In genomic region chr16:49716268-49716667, GRCh38 we compare ENCODE assay signal across 32 cellular contexts.
"Had no signal": no experiment of that assay in that cellular context is flagged by ENCODE, and none has a peak within 500 bp of the region (broad histone marks: within the 10 kb centered on the region; RNA-seq: fewer than 3 reads in every experiment).

No MANE protein-coding gene starts in this region.

- H3K4me3 ChIP-seq: cardiac muscle cell, MG63, SJCRH30, SK-N-MC had no signal

- H3K27me3 Mint-ChIP-seq: activated CD4-positive, alpha-beta T cell treated with anti-CD3 and anti-CD28 coated beads, Interleukin-2, amount 10 ng/mL, durations not matched to agents 24 days and 14 days; activated CD8-positive, alpha-beta T cell treated with anti-CD3 and anti-CD28 coated beads for 36 hours; activated naive CD8-positive, alpha-beta T cell treated with anti-CD3 and anti-CD28 coated beads for 36 hours; activated T-helper 17 cell treated with anti-CD3 and anti-CD28 coated beads, Interleukin-2, amount 50 U/mL, for 72 hours had no signal

- H3K27ac Mint-ChIP-seq: activated CD4-positive, alpha-beta T cell treated with anti-CD3 and anti-CD28 coated beads, Interleukin-2, amount 10 ng/mL, durations not matched to agents 24 days and 14 days; activated CD8-positive, alpha-beta T cell treated with anti-CD3 and anti-CD28 coated beads for 36 hours; activated naive CD8-positive, alpha-beta T cell treated with anti-CD3 and anti-CD28 coated beads for 36 hours; activated T-cell treated with anti-CD3 and anti-CD28 coated beads, Interleukin-2, amount 50 U/mL, for 72 hours; activated T-helper 17 cell treated with anti-CD3 and anti-CD28 coated beads, Interleukin-2, amount 50 U/mL, for 72 hours had no signal

- H3K27me3 ChIP-seq: cardiac muscle cell, MG63, SJCRH30 had no signal

- H3K4me3 Mint-ChIP-seq: activated CD4-positive, alpha-beta T cell treated with anti-CD3 and anti-CD28 coated beads, Interleukin-2, amount 10 ng/mL, durations not matched to agents 24 days and 14 days; activated CD8-positive, alpha-beta T cell treated with anti-CD3 and anti-CD28 coated beads for 36 hours; activated naive CD8-positive, alpha-beta T cell treated with anti-CD3 and anti-CD28 coated beads for 36 hours; activated T-cell treated with anti-CD3 and anti-CD28 coated beads, Interleukin-2, amount 50 U/mL, for 72 hours; activated T-helper 17 cell treated with anti-CD3 and anti-CD28 coated beads, Interleukin-2, amount 50 U/mL, for 72 hours; central memory CD8-positive, alpha-beta T cell had no signal

- H3K4me1 Mint-ChIP-seq: activated CD4-positive, alpha-beta T cell treated with anti-CD3 and anti-CD28 coated beads, Interleukin-2, amount 10 ng/mL, durations not matched to agents 24 days and 14 days; activated naive CD8-positive, alpha-beta T cell treated with anti-CD3 and anti-CD28 coated beads for 36 hours; activated T-helper 17 cell treated with anti-CD3 and anti-CD28 coated beads, Interleukin-2, amount 50 U/mL, for 72 hours; central memory CD8-positive, alpha-beta T cell had no signal

- DNase-seq: activated CD4-positive, alpha-beta T cell treated with anti-CD3 and anti-CD28 coated beads, Interleukin-2, amount 10 ng/mL, durations not matched to agents 24 days and 14 days; activated CD4-positive, alpha-beta T cell treated with anti-CD3 and anti-CD28 coated beads, Interleukin-2, amount 50 U/mL, for 4 hours; activated CD8-positive, alpha-beta T cell treated with anti-CD3 and anti-CD28 coated beads for 36 hours; activated effector memory CD4-positive, alpha-beta T cell treated with anti-CD3 and anti-CD28 coated beads, Interleukin-2, amount 50 U/mL, for 16 hours; activated naive CD4-positive, alpha-beta T cell; activated naive CD4-positive, alpha-beta T cell treated with anti-CD3 and anti-CD28 coated beads, Interleukin-2, amount 50 U/mL, for 16 hours; activated naive CD8-positive, alpha-beta T cell treated with anti-CD3 and anti-CD28 coated beads for 36 hours; activated T-cell treated with anti-CD3 and anti-CD28 coated beads, Interleukin-2, amount 50 U/mL, for 1 hour; activated T-cell treated with anti-CD3 and anti-CD28 coated beads, Interleukin-2, amount 50 U/mL, for 72 hours; amniotic stem cell; aorta; Kasumi-1; KG1; MG63; NCI-H1048; NCI-H1105 treated with DMSO at 0.1 percent for 48 hours; NCI-H1436; NCI-H1694; NCI-H2029; NCI-H510A; NCI-H526; NCI-H748 treated with DMSO at 0.1 percent for 48 hours; NK-92 treated with Interleukin-12 subunit alpha and Interleukin-12 subunit beta, amount 100 ng/mL, for 24 hours; OCI-M1; SHP77; SJCRH30; T1000; WERI-Rb-1 had no signal

- ATAC-seq: activated CD8-positive, alpha-beta T cell treated with anti-CD3 and anti-CD28 coated beads for 36 hours; activated T-cell treated with anti-CD3 and anti-CD28 coated beads, Interleukin-2, amount 50 U/mL, for 72 hours; activated T-helper 17 cell treated with anti-CD3 and anti-CD28 coated beads, Interleukin-2, amount 50 U/mL, for 72 hours had no signal

- H3K4me1 ChIP-seq: SJCRH30 had no signal

- H3K36me3 ChIP-seq: cardiac muscle cell, MG63, SJCRH30, WERI-Rb-1 had no signal

- H3K36me3 Mint-ChIP-seq: activated naive CD8-positive, alpha-beta T cell treated with anti-CD3 and anti-CD28 coated beads for 36 hours had no signal

- H3K9me3 ChIP-seq: MG63, SJCRH30 had no signal

- H3K9me3 Mint-ChIP-seq: activated CD4-positive, alpha-beta T cell treated with anti-CD3 and anti-CD28 coated beads, Interleukin-2, amount 10 ng/mL, durations not matched to agents 24 days and 14 days; activated CD8-positive, alpha-beta T cell treated with anti-CD3 and anti-CD28 coated beads for 36 hours; activated naive CD8-positive, alpha-beta T cell treated with anti-CD3 and anti-CD28 coated beads for 36 hours; activated T-cell treated with anti-CD3 and anti-CD28 coated beads, Interleukin-2, amount 50 U/mL, for 72 hours; activated T-helper 17 cell treated with anti-CD3 and anti-CD28 coated beads, Interleukin-2, amount 50 U/mL, for 72 hours; central memory CD8-positive, alpha-beta T cell had no signal

- H3K27ac ChIP-seq: cardiac muscle cell, SJCRH30, SK-N-MC, WERI-Rb-1 had no signal
